Comparison of ENCODE assay signal across 1 cellular context in the genomic region with DNA sequence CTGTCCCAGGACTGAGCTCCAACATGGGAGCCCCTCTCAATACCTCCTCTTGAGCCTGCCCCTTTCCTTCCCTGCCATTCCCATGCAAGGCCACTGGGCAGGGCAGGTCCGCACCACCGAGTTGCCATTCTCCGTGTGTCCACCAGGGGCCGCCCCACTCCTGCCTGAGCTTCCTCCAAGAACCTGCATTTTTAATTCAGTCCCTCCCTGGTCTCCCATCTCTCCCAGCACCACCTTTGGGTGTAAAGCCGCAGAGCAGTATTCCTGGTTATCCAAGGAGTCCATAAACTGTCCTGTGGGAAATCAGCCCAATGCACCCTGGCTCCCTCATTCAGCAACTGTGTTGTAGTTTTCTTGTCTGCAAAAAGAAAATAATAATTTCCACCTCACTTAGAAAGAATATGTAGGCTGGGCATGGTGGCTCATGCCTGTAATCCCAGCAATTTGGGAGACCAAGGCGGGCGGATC.
TF ChIP-seq lines count a peak whose summit lies in the region.

No MANE protein-coding gene starts in this region.

TF ChIP-seq in HepG2, 621 proteins besides CTCF, POLR2A, EP300 and RAD21 (continued from another document and continues in another):
- TF ChIP-seq KDM5B (CRISPR knock-in tag; IDR thresholded peaks at IDR 0.05; ENCODE audit: borderline replicate concordance) = peak; percentile 74; the same call in 1 of the 2 replicates
- no peak for TF ChIP-seq MAFG (CRISPR knock-in tag; IDR thresholded peaks at IDR 0.05)
- TF ChIP-seq, protein P1, sequence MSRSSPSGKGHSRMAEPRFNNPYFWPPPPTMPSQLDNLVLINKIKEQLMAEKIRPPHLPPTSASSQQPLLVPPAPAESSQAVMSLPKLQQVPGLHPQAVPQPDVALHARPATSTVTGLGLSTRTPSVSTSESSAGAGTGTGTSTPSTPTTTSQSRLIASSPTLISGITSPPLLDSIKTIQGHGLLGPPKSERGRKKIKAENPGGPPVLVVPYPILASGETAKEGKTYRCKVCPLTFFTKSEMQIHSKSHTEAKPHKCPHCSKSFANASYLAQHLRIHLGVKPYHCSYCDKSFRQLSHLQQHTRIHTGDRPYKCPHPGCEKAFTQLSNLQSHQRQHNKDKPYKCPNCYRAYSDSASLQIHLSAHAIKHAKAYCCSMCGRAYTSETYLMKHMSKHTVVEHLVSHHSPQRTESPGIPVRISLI (CRISPR knock-in tag; IDR thresholded peaks at IDR 0.05; ENCODE audit: borderline replicate concordance) = no peak
- peak; percentile 28; the same call in 1 of the 2 replicates for TF ChIP-seq ZNF556 (CRISPR knock-in tag; IDR thresholded peaks at IDR 0.05; ENCODE audit: borderline replicate concordance)
- TF ChIP-seq HBP1 (CRISPR knock-in tag; IDR thresholded peaks at IDR 0.05; ENCODE audit: low read depth) = no peak
- no peak for TF ChIP-seq KMT2A (CRISPR knock-in tag; IDR thresholded peaks at IDR 0.05)
- no peak for TF ChIP-seq ZNF569 (CRISPR knock-in tag; IDR thresholded peaks at IDR 0.05; ENCODE audit: borderline replicate concordance)
- TF ChIP-seq ZNF839 (CRISPR knock-in tag; IDR thresholded peaks at IDR 0.05; ENCODE audit: borderline replicate concordance) = peak; percentile 72; the same call in 1 of the 2 replicates
- TF ChIP-seq ZSCAN31 (CRISPR knock-in tag; IDR thresholded peaks at IDR 0.05; ENCODE audit: low read depth) = peak; percentile 46; the same call in 1 of the 2 replicates
- no peak for TF ChIP-seq SYNCRIP (IDR thresholded peaks at IDR 0.05; ENCODE audit: insufficient read depth, low read depth, low read length)
- peak; percentile 60; the same call in 1 of the 2 replicates for TF ChIP-seq MIER3 (CRISPR knock-in tag; IDR thresholded peaks at IDR 0.05; ENCODE audit: borderline replicate concordance)
- peak; percentile 15; the same call in 1 of the 2 replicates for TF ChIP-seq ZNF652 (CRISPR knock-in tag; IDR thresholded peaks at IDR 0.05; ENCODE audit: borderline replicate concordance, low read depth)
- TF ChIP-seq HOXA5 (CRISPR knock-in tag; IDR thresholded peaks at IDR 0.05) = peak; percentile 78
- TF ChIP-seq ZNF720 (CRISPR knock-in tag; IDR thresholded peaks at IDR 0.05) = no peak
- TF ChIP-seq ZBTB7B (CRISPR knock-in tag; IDR thresholded peaks at IDR 0.05) = peak; percentile 62; the same call in 1 of the 2 replicates
- TF ChIP-seq, protein P2, sequence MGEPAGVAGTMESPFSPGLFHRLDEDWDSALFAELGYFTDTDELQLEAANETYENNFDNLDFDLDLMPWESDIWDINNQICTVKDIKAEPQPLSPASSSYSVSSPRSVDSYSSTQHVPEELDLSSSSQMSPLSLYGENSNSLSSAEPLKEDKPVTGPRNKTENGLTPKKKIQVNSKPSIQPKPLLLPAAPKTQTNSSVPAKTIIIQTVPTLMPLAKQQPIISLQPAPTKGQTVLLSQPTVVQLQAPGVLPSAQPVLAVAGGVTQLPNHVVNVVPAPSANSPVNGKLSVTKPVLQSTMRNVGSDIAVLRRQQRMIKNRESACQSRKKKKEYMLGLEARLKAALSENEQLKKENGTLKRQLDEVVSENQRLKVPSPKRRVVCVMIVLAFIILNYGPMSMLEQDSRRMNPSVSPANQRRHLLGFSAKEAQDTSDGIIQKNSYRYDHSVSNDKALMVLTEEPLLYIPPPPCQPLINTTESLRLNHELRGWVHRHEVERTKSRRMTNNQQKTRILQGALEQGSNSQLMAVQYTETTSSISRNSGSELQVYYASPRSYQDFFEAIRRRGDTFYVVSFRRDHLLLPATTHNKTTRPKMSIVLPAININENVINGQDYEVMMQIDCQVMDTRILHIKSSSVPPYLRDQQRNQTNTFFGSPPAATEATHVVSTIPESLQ (CRISPR knock-in tag; conservative IDR thresholded peaks at IDR 0.05) = 0 out of 2 replicates have a peak, but pooled peaks have one; percentile 56
- peak; percentile 60; the same call in 1 of the 2 replicates for TF ChIP-seq AHR (CRISPR knock-in tag; IDR thresholded peaks at IDR 0.05)
- no peak for TF ChIP-seq AGO1 (IDR thresholded peaks at IDR 0.05; ENCODE audit: low read depth, low read length, poor library complexity, severe bottlenecking)
- peak; percentile 62; the same call in 1 of the 2 replicates for TF ChIP-seq ZBTB25 (CRISPR knock-in tag; IDR thresholded peaks at IDR 0.05)
- TF ChIP-seq PBX3 (CRISPR knock-in tag; IDR thresholded peaks at IDR 0.05; ENCODE audit: borderline replicate concordance) = no peak
- no peak for TF ChIP-seq ZNF180 (CRISPR knock-in tag; IDR thresholded peaks at IDR 0.05; ENCODE audit: borderline replicate concordance, low read depth)
- TF ChIP-seq FOSL2 (CRISPR knock-in tag; IDR thresholded peaks at IDR 0.05) = peak; percentile 23; the same call in 1 of the 2 replicates
- TF ChIP-seq, protein P3, sequence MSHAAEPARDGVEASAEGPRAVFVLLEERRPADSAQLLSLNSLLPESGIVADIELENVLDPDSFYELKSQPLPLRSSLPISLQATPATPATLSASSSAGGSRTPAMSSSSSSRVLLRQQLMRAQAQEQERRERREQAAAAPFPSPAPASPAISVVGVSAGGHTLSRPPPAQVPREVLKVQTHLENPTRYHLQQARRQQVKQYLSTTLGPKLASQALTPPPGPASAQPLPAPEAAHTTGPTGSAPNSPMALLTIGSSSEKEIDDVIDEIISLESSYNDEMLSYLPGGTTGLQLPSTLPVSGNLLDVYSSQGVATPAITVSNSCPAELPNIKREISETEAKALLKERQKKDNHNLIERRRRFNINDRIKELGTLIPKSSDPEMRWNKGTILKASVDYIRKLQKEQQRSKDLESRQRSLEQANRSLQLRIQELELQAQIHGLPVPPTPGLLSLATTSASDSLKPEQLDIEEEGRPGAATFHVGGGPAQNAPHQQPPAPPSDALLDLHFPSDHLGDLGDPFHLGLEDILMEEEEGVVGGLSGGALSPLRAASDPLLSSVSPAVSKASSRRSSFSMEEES (CRISPR knock-in tag; IDR thresholded peaks at IDR 0.05) = no peak
- TF ChIP-seq ZNF501 (CRISPR knock-in tag; IDR thresholded peaks at IDR 0.05) = peak; percentile 68; the same call in 1 of the 2 replicates
- no peak for TF ChIP-seq PAX8 (CRISPR knock-in tag; IDR thresholded peaks at IDR 0.05; ENCODE audit: borderline replicate concordance)
- no peak for TF ChIP-seq ZMYM4 (CRISPR knock-in tag; IDR thresholded peaks at IDR 0.05)
- no peak for TF ChIP-seq ZNF713 (CRISPR knock-in tag; IDR thresholded peaks at IDR 0.05)
- TF ChIP-seq IKZF5 (CRISPR knock-in tag; IDR thresholded peaks at IDR 0.05) = peak; percentile 59; the same call in 1 of the 2 replicates
- TF ChIP-seq, protein P4, sequence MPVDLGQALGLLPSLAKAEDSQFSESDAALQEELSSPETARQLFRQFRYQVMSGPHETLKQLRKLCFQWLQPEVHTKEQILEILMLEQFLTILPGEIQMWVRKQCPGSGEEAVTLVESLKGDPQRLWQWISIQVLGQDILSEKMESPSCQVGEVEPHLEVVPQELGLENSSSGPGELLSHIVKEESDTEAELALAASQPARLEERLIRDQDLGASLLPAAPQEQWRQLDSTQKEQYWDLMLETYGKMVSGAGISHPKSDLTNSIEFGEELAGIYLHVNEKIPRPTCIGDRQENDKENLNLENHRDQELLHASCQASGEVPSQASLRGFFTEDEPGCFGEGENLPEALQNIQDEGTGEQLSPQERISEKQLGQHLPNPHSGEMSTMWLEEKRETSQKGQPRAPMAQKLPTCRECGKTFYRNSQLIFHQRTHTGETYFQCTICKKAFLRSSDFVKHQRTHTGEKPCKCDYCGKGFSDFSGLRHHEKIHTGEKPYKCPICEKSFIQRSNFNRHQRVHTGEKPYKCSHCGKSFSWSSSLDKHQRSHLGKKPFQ (CRISPR knock-in tag; IDR thresholded peaks at IDR 0.05; ENCODE audit: insufficient replicate concordance) = no peak
- no peak for TF ChIP-seq GPN1 (CRISPR knock-in tag; IDR thresholded peaks at IDR 0.05; ENCODE audit: borderline replicate concordance)
- TF ChIP-seq SMARCE1 (IDR thresholded peaks at IDR 0.05; ENCODE audit: borderline replicate concordance) = no peak
- 0 out of 2 replicates have a peak, but pooled peaks have one; percentile 31 for TF ChIP-seq ZGPAT (CRISPR knock-in tag; IDR thresholded peaks at IDR 0.05)
- TF ChIP-seq, protein P5, sequence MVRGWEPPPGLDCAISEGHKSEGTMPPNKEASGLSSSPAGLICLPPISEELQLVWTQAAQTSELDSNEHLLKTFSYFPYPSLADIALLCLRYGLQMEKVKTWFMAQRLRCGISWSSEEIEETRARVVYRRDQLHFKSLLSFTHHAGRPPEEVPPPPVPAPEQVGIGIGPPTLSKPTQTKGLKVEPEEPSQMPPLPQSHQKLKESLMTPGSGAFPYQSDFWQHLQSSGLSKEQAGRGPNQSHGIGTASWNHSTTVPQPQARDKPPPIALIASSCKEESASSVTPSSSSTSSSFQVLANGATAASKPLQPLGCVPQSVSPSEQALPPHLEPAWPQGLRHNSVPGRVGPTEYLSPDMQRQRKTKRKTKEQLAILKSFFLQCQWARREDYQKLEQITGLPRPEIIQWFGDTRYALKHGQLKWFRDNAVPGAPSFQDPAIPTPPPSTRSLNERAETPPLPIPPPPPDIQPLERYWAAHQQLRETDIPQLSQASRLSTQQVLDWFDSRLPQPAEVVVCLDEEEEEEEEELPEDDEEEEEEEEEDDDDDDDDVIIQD (CRISPR knock-in tag; IDR thresholded peaks at IDR 0.05; ENCODE audit: low read depth) = peak; percentile 33; the same call in 1 of the 2 replicates
- TF ChIP-seq ZNF451 (CRISPR knock-in tag; IDR thresholded peaks at IDR 0.05) = no peak
- TF ChIP-seq GTF3A (CRISPR knock-in tag; conservative IDR thresholded peaks at IDR 0.05) = no peak
- TF ChIP-seq HOXD1 (CRISPR knock-in tag; IDR thresholded peaks at IDR 0.05) = no peak
- 0 out of 2 replicates have a peak, but pooled peaks have one; percentile 34 for TF ChIP-seq SMAD3 (CRISPR knock-in tag; IDR thresholded peaks at IDR 0.05)
- TF ChIP-seq KLF15 (CRISPR knock-in tag; IDR thresholded peaks at IDR 0.05; ENCODE audit: borderline replicate concordance) = no peak
- peak; percentile 85; the same call in 1 of the 2 replicates for TF ChIP-seq TSC22D2 (CRISPR knock-in tag; IDR thresholded peaks at IDR 0.05; ENCODE audit: borderline replicate concordance)
- TF ChIP-seq, protein P6, sequence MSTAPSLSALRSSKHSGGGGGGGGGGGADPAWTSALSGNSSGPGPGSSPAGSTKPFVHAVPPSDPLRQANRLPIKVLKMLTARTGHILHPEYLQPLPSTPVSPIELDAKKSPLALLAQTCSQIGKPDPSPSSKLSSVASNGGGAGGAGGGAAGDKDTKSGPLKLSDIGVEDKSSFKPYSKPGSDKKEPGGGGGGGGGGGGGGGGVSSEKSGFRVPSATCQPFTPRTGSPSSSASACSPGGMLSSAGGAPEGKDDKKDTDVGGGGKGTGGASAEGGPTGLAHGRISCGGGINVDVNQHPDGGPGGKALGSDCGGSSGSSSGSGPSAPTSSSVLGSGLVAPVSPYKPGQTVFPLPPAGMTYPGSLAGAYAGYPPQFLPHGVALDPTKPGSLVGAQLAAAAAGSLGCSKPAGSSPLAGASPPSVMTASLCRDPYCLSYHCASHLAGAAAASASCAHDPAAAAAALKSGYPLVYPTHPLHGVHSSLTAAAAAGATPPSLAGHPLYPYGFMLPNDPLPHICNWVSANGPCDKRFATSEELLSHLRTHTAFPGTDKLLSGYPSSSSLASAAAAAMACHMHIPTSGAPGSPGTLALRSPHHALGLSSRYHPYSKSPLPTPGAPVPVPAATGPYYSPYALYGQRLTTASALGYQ (CRISPR knock-in tag; IDR thresholded peaks at IDR 0.05) = no peak
